16 cellular contexts compared by ENCODE assay signal in genomic region chr4:119471259-119471658, GRCh38.
A peak's percentile ranks its signal among the peaks of the same experiment; 100 is the strongest.
DNase-seq lines count a peak whose midpoint lies in the region; ATAC-seq lines count a peak whose summit lies in the region.
"Had no signal": no experiment of that assay in that cellular context is flagged by ENCODE, and none has a peak within 500 bp of the region (broad histone marks: within the 10 kb centered on the region; RNA-seq: fewer than 3 reads in every experiment).

No MANE protein-coding gene starts in this region.

- in situ Hi-C loops in KBM-7 (cut with MboI; ENCODE audit: low pct_unique_long_range_greater_than_20kb, low sequenced_read_pairs), result no loop called here

- peak; percentile 19 for DNase-seq in myocyte (ENCODE audit: low read depth)
- no peak for DNase-seq in stimulated activated CD4-positive, alpha-beta T cell treated with anti-CD3 and anti-CD28 coated beads, Interleukin-2, amount 100 ng/mL, for 48 hours
- DNase-seq in KBM-7, result no peak
- no peak for DNase-seq in activated naive CD4-positive, alpha-beta T cell (lab: John Stamatoyannopoulos, UW)
- DNase-seq: activated CD4-positive, alpha-beta T cell treated with anti-CD3 and anti-CD28 coated beads for 1 hour; activated T-cell treated with anti-CD3 and anti-CD28 coated beads, Interleukin-2, amount 50 U/mL, for 24 hours; amniotic stem cell; DMS79 treated with DMSO at 0.1 percent for 48 hours; glutamatergic neuron; islet precursor cell; NCI-H2171 treated with DMSO at 0.1 percent for 48 hours; nucleus accumbens; T-cell had no signal

- ATAC-seq in GM19025 (IDR thresholded peaks at IDR 0.05; ENCODE audit: low read depth, unreplicated experiment) (peak; percentile 54), GM21717 (IDR thresholded peaks at IDR 0.05; ENCODE audit: unreplicated experiment) (peak; percentile 72), HG03097 (IDR thresholded peaks at IDR 0.05; ENCODE audit: low FRiP score, unreplicated experiment) (peak; percentile 51)
- ATAC-seq: T-cell had no signal
